ENCODE assay signal across 1 cellular context in genomic region chr17:56939869-56940484, GRCh38.
TF ChIP-seq lines count a peak whose summit lies in the region.

No MANE protein-coding gene starts in this region.

TF ChIP-seq in IMR-90, 13 proteins besides CTCF, POLR2A, EP300 and RAD21:
- TF ChIP-seq SMC3 (IDR thresholded peaks at IDR 0.05; ENCODE audit: low read depth, low read length) (peak; percentile 73), RCOR1 (IDR thresholded peaks at IDR 0.05; ENCODE audit: insufficient replicate concordance, low read length) (no peak)
